Comparison of ENCODE assay signal across 17 cellular contexts in the genomic region with DNA sequence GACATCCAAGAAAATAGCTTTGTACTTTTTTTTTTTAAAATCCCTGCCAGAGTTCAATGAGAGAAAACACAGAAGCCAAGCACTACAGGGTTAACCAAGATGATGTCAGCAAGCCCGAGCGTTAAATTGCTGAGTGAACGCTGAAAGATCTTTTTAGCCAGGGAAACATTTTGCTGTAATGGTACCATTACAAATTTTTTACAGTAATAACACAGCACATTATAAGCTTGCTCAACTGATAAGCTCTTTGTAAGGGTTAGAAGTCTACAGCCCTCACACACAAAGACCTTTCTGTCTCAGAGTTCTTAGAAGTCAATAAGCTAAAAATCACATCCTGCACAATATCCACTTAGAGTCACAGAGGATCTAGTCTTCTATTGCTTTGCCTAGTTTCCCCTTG. TPM values are rescaled to one million over a fixed set of nuclear protein-coding genes. Genes with fewer than 3 reads are reported as not detected.
DNase-seq lines count a peak whose midpoint lies in the region; ATAC-seq, FAIRE-seq and TF ChIP-seq lines count a peak whose summit lies in the region.
"Had no signal": no experiment of that assay in that cellular context is flagged by ENCODE, and none has a peak within 500 bp of the region (broad histone marks: within the 10 kb centered on the region; RNA-seq: fewer than 3 reads in every experiment).

No MANE protein-coding gene starts in this region.

- no peaks in the 10 kb centered on the region for H3K9me3 ChIP-seq in mammary epithelial cell (replicated peaks; ENCODE audit: insufficient read depth, low read length)
- H3K9me3 ChIP-seq in keratinocyte (ENCODE audit: control insufficient read depth, low read depth, low read length) = no peaks in the 10 kb centered on the region
- no peaks in the 10 kb centered on the region for H3K9me3 ChIP-seq in thyroid gland
- H3K9me3 ChIP-seq: Caco-2, transverse colon had no signal

- dilution Hi-C loops in mammary epithelial cell (cut with HindIII; ENCODE audit: low sequenced_read_pairs) (loop anchor here (5.0 kb wide), 1 partner anchor 65 kb away; no protein-coding TSS in a partner anchor), keratinocyte (cut with MboI; ENCODE audit: extremely low pct_ligation_motif_present, low sequenced_read_pairs) (no loop called here)

- H3K9me1 ChIP-seq in keratinocyte (ENCODE audit: control insufficient read depth, extremely low read depth, insufficient read depth, low read length) = peaks cover 2% of the 10 kb centered on the region

- ATAC-seq in GM19328 (IDR thresholded peaks at IDR 0.05; ENCODE audit: unreplicated experiment) = no peak
- ATAC-seq: esophagus mucosa had no signal

- H3K79me2 ChIP-seq in mammary epithelial cell (ENCODE audit: insufficient read depth, low read length) = peaks cover 99% of the 10 kb centered on the region
- peaks cover 98% of the 10 kb centered on the region for H3K79me2 ChIP-seq in keratinocyte (ENCODE audit: control insufficient read depth, insufficient read depth, low read length)

- H3K27ac Mint-ChIP-seq in MCF 10A (ENCODE audit: low read depth, unreplicated experiment) = no peak overlapping the region

- no peak overlapping the region for H2AFZ ChIP-seq in mammary epithelial cell (ENCODE audit: low read depth, low read length)
- no peak overlapping the region for H2AFZ ChIP-seq in keratinocyte (ENCODE audit: control insufficient read depth, low read length)

- H3K4me2 ChIP-seq in mammary epithelial cell (ENCODE audit: insufficient read depth, low read depth, low read length) = peak overlapping the region; percentile 11
- H3K4me2 ChIP-seq in keratinocyte (ENCODE audit: control insufficient read depth, extremely low read depth, insufficient read depth, low read depth, low read length) = peak overlapping the region; percentile 25

- no peak overlapping the region for H3K27ac ChIP-seq in mammary epithelial cell (ENCODE audit: insufficient read depth, low read depth, low read length)
- H3K27ac ChIP-seq in keratinocyte (ENCODE audit: control insufficient read depth, insufficient read depth, low read length) = no peak overlapping the region
- peak overlapping the region in 2 of 3 donors; percentile 22 to 41 for H3K27ac ChIP-seq in thyroid gland
- H3K27ac ChIP-seq: HL-60, transverse colon had no signal

- H3K4me3 ChIP-seq in mammary epithelial cell (replicated peaks in 1 of 3; ENCODE audit: insufficient read depth in 1 of 3, low read depth in 2 of 3, low read length in 3 of 3) (no peak overlapping the region), keratinocyte (ENCODE audit: control insufficient read depth in 2 of 3, extremely low read depth in 1 of 3, insufficient read depth in 2 of 3, low read depth in 1 of 3, low read length in 3 of 3) (no peak overlapping the region), thyroid gland (replicated peaks in 1 of 3) (no peak overlapping the region)
- H3K4me3 ChIP-seq: transverse colon had no signal

- 17% methylated on average over 3 of the region's 3 CpGs for WGBS in mammary epithelial cell (ENCODE audit: low coverage, missing lambda C conversion rate)
- 3 to 15% methylated on average over 3 of the region's 3 CpGs for WGBS in thyroid gland, 2 donors

- H3K27me3 Mint-ChIP-seq in MCF 10A (ENCODE audit: insufficient read depth, unreplicated experiment) = no peaks in the 10 kb centered on the region
- H3K27me3 Mint-ChIP-seq: naive B cell had no signal

- no peak overlapping the region for H3K4me3 Mint-ChIP-seq in MCF 10A (ENCODE audit: unreplicated experiment)
- H3K4me3 Mint-ChIP-seq: naive B cell had no signal

- POLR2A ChIA-PET in MCF 10A (lab: Yijun Ruan, JAX) = interaction anchor here (1.0 kb wide), 1 partner anchor 38 kb away, joined by 3 read pairs; no protein-coding TSS in a partner anchor

- DNase-seq in mammary epithelial cell = no peak
- DNase-seq in MCF 10A (ENCODE audit: unreplicated experiment) = no peak
- DNase-seq in astrocyte of the hippocampus (ENCODE audit: low read depth, low spot score) = peak; percentile 40
- no peak for DNase-seq in keratinocyte (ENCODE audit: low read depth, low spot score)
- no peak for DNase-seq in thyroid gland
- DNase-seq in H54 (ENCODE audit: insufficient read length, low spot score) = no peak
- no peak for DNase-seq in KG1 (lab: John Stamatoyannopoulos, UW)
- DNase-seq: Caco-2; cortex of kidney; left cardiac atrium; naive B cell; NCI-H1417; stimulated activated CD4-positive, alpha-beta T cell treated with anti-CD3 and anti-CD28 coated beads, Interleukin-4, amount 100 ng/mL, for 4 hours; transverse colon had no signal

- H3K36me3 Mint-ChIP-seq in MCF 10A (ENCODE audit: insufficient read depth, unreplicated experiment) = peaks cover 7% of the 10 kb centered on the region

- peaks cover 7% of the 10 kb centered on the region for H4K20me1 ChIP-seq in mammary epithelial cell (ENCODE audit: insufficient read depth, low read length)
- peaks cover 4% of the 10 kb centered on the region for H4K20me1 ChIP-seq in keratinocyte (ENCODE audit: control insufficient read depth, extremely low read depth, insufficient read depth, low read length)

- H3K36me3 ChIP-seq in mammary epithelial cell (ENCODE audit: insufficient read depth, low read length) (peaks cover 9% of the 10 kb centered on the region), keratinocyte (ENCODE audit: control insufficient read depth in 2 of 2, extremely low read depth in 1 of 2, insufficient read depth in 2 of 2, low read length in 2 of 2) (peaks cover 6 to 11% of the 10 kb centered on the region in 2 experiments), thyroid gland (no peaks in the 10 kb centered on the region)
- H3K36me3 ChIP-seq: transverse colon had no signal

- no peaks in the 10 kb centered on the region for H3K9me3 Mint-ChIP-seq in MCF 10A (ENCODE audit: unreplicated experiment)

- BruUV-seq in mammary epithelial cell (replicated peaks; lab: Mats Ljungman, UMichigan) (no TSS peak), MCF 10A (replicated peaks; lab: Mats Ljungman, UMichigan) (no TSS peak)

- H3K9ac ChIP-seq in mammary epithelial cell (ENCODE audit: insufficient read depth, low read length) = no peak overlapping the region
- H3K9ac ChIP-seq in keratinocyte (ENCODE audit: control insufficient read depth, extremely low read depth, insufficient read depth, low read length) = no peak overlapping the region

- no peak for TF ChIP-seq POLR2A in thyroid gland (IDR thresholded peaks at IDR 0.05)
- no peak for TF ChIP-seq POLR2A in H54 (IDR thresholded peaks at IDR 0.05; ENCODE audit: low read depth, low read length)

- H3K4me1 Mint-ChIP-seq in MCF 10A (ENCODE audit: insufficient read depth, unreplicated experiment) = peaks cover 12% of the 10 kb centered on the region

- no peaks in the 10 kb centered on the region for H3K27me3 ChIP-seq in mammary epithelial cell (ENCODE audit: insufficient read depth, low read length)
- H3K27me3 ChIP-seq in keratinocyte (ENCODE audit: control insufficient read depth, extremely low read depth, insufficient read depth, low read length) = no peaks in the 10 kb centered on the region
- no peaks in the 10 kb centered on the region for H3K27me3 ChIP-seq in thyroid gland
- H3K27me3 ChIP-seq: transverse colon had no signal

- H3K4me1 ChIP-seq in mammary epithelial cell (ENCODE audit: insufficient read depth, low read length) (no peaks in the 10 kb centered on the region), keratinocyte (ENCODE audit: control insufficient read depth, extremely low read depth, insufficient read depth, low read length) (peaks cover 18% of the 10 kb centered on the region), thyroid gland (peaks cover 22 to 30% of the 10 kb centered on the region in 2 donors)
- H3K4me1 ChIP-seq: Caco-2 had no signal

- FAIRE-seq in keratinocyte (lab: Jason Lieb, UNC) (no peak), H54 (lab: Jason Lieb, UNC) (no peak)

- in situ Hi-C loops in mammary epithelial cell (cut with MboI; ENCODE audit: low sequenced_read_pairs in 2 of 2) = no loop called here

- intact Hi-C loops in mammary epithelial cell (cut with micrococcal nuclease) (no loop called here), MCF 10A (cut with micrococcal nuclease) (no loop called here), thyroid gland (cut with DNase I) (no loop called here)

- no peak for TF ChIP-seq CTCF in mammary epithelial cell (conservative IDR thresholded peaks at IDR 0.05 in 1 of 2, IDR thresholded peaks at IDR 0.05 in 1 of 2; ENCODE audit: extremely low read depth in 1 of 2, insufficient read depth in 1 of 2, low read depth in 1 of 2, low read length in 2 of 2)
- TF ChIP-seq CTCF in MCF 10A (IDR thresholded peaks at IDR 0.05; ENCODE audit: unreplicated experiment) = no peak
- no peak for TF ChIP-seq CTCF in keratinocyte (optimal IDR thresholded peaks at IDR 0.05 in 1 of 3, IDR thresholded peaks at IDR 0.05 in 1 of 3, conservative IDR thresholded peaks at IDR 0.05 in 1 of 3; ENCODE audit: extremely low read depth in 1 of 3, insufficient read depth in 2 of 3, low read length in 3 of 3)
- TF ChIP-seq CTCF in thyroid gland (IDR thresholded peaks at IDR 0.05) = no peak

- CTCF ChIA-PET in mammary epithelial cell (lab: Charles Lee; ENCODE audit: low non-redundant PET) (no interaction called here), MCF 10A (lab: Yijun Ruan, JAX) (interaction anchor here (0.6 to 0.8 kb wide), 3 partner anchors 19 to 529 kb away, joined by 3 read pairs; no protein-coding TSS in a partner anchor)

RNA-seq across cellular contexts. Expression of a gene that starts 30.0 kb away (rescaled TPM):
- total RNA-seq in mammary epithelial cell (10 to 100 TPM; 37.9 to 40.2 TPM), MCF 10A (2022) (24.3 and 29.8 TPM in 2 replicates), thyroid gland (10 to 100 TPM; 13.8 to 26.6 (median 18.5) TPM)
- polyA plus RNA-seq in mammary epithelial cell (30.2 TPM), keratinocyte (18.1 to 28.3 TPM (median 27.0 TPM) in 3 replicates)
- polyA minus RNA-seq in mammary epithelial cell (83.7 TPM), keratinocyte (19.8 to 29.4 TPM (median 20.2 TPM) in 3 replicates)
- polyA plus RNA-seq in keratinocyte (2011; ENCODE audit: low read depth) = 5.1 TPM
- polyA plus RNA-seq in keratinocyte (2011; cell fraction: cytosol; rRNA removed) = 15.2 and 20.9 TPM in 2 replicates
- polyA plus RNA-seq in keratinocyte (2011; cell fraction: nucleus; rRNA removed) = 33.3 and 36.1 TPM in 2 replicates
- 7.2 and 21.3 TPM in 2 replicates for polyA plus RNA-seq in keratinocyte (2012; ENCODE audit: low replicate concordance)
- 16.7 TPM for polyA minus RNA-seq in keratinocyte (2011; cell fraction: cytosol; rRNA and poly(A)+ RNA removed)
- 24.5 and 51.2 TPM in 2 replicates for polyA minus RNA-seq in keratinocyte (2011; cell fraction: nucleus; rRNA and poly(A)+ RNA removed)

RNA-seq across cellular contexts. Expression of a gene that starts 55.4 kb away (rescaled TPM):
- total RNA-seq in mammary epithelial cell = 10 to 100 TPM; 51.7 to 81.2 TPM
- polyA plus RNA-seq in mammary epithelial cell = 68.4 TPM
- polyA minus RNA-seq in mammary epithelial cell = 23.9 TPM
- 145 and 187 TPM in 2 replicates for total RNA-seq in MCF 10A (2022)
- 56.3 to 82.2 TPM (median 76.8 TPM) in 3 replicates for polyA plus RNA-seq in keratinocyte
- polyA plus RNA-seq in keratinocyte (2011; ENCODE audit: low read depth) = 175 TPM
- polyA plus RNA-seq in keratinocyte (2011; cell fraction: cytosol; rRNA removed) = 54.9 and 69.2 TPM in 2 replicates
- polyA plus RNA-seq in keratinocyte (2011; cell fraction: nucleus; rRNA removed) = 65.6 and 96.4 TPM in 2 replicates
- 55.9 and 57.6 TPM in 2 replicates for polyA plus RNA-seq in keratinocyte (2012; ENCODE audit: low replicate concordance)
- polyA minus RNA-seq in keratinocyte = 11.6 to 29.9 TPM (median 25.8 TPM) in 3 replicates
- polyA minus RNA-seq in keratinocyte (2011; cell fraction: cytosol; rRNA and poly(A)+ RNA removed) = 39.3 TPM
- 17.4 and 19.2 TPM in 2 replicates for polyA minus RNA-seq in keratinocyte (2011; cell fraction: nucleus; rRNA and poly(A)+ RNA removed)
- 10 to 100 TPM; 50.4 to 77.3 (median 65.6) TPM for total RNA-seq in thyroid gland

Comparison
In these comparisons a context has a peak if more than half of its experiments do, and no peak if none do; other contexts are left out.
1. H3K27ac ChIP-seq: peak in thyroid gland (2 of 3); none in mammary epithelial cell (single experiment) and keratinocyte (single experiment).